Comparison of ENCODE assay signal across 7 cellular contexts in genomic region chr4:40750461-40751258, GRCh38. TPM values are rescaled to one million over a fixed set of nuclear protein-coding genes. Genes with fewer than 3 reads are reported as not detected.
DNase-seq lines count a peak whose midpoint lies in the region; ATAC-seq and TF ChIP-seq lines count a peak whose summit lies in the region.

No MANE protein-coding gene starts in this region.

- H3K4me1 ChIP-seq in GM23248 (ENCODE audit: insufficient read depth) (no peaks in the 10 kb centered on the region), right atrium auricular region (peaks cover 0 to 11% of the 10 kb centered on the region in 2 donors), gastrocnemius medialis (peaks cover 10% of the 10 kb centered on the region in 2 donors)

- peak overlapping the region; percentile 20; the same call in 1 of the 2 replicates for H3K9ac ChIP-seq in GM23248

- H3K9me2 ChIP-seq in GM23248 (ENCODE audit: insufficient read depth) = no peaks in the 10 kb centered on the region

- POLR2A ChIA-PET in T-cell (lab: Charles Lee) = interaction anchor here in 1 of 2 donors (0.5 kb wide), 1 partner anchor 664 kb away, joined by 6 read pairs; no protein-coding TSS in a partner anchor

- H3K4me1 Mint-ChIP-seq in T-cell = peaks cover 5 to 11% (median 5%) of the 10 kb centered on the region in 3 donors

- H3F3A ChIP-seq in GM23248 (ENCODE audit: insufficient read depth) = no peaks in the 10 kb centered on the region

- DNase-seq in GM23248 = peak; percentile 35
- DNase-seq in T-cell = peak in 1 of 34 experiments; percentile 0
- no peak for DNase-seq in right atrium auricular region (ENCODE audit: low spot score)
- DNase-seq in gastrocnemius medialis = no peak
- no peak for DNase-seq in RPMI8226

- H3K27ac ChIP-seq in GM23248 (no peak overlapping the region), right atrium auricular region (peak overlapping the region; percentile 76 to 80), gastrocnemius medialis (no peak overlapping the region)

- in situ Hi-C loops in GM23248 (cut with MboI) (no loop called here), gastrocnemius medialis (cut with MboI; ENCODE audit: low sequenced_read_pairs in 4 of 4) (no loop called here)

- H3K36me3 ChIP-seq in GM23248 (ENCODE audit: low read depth) (no peaks in the 10 kb centered on the region), right atrium auricular region (no peaks in the 10 kb centered on the region), gastrocnemius medialis (no peaks in the 10 kb centered on the region)

- H3K4me3 ChIP-seq in GM23248 = peak overlapping the region; percentile 64
- H3K4me3 ChIP-seq in right atrium auricular region = peak overlapping the region; percentile 62 to 66
- H3K4me3 ChIP-seq in gastrocnemius medialis = peak overlapping the region; percentile 31 to 54 (median 46)

- CTCF ChIA-PET in T-cell (lab: Charles Lee) = interaction anchor here in 1 of 2 donors (0.7 kb wide), 3 partner anchors 20 to 177 kb away, joined by 3 read pairs; no protein-coding TSS in a partner anchor

- TF ChIP-seq POLR2A in gastrocnemius medialis (IDR thresholded peaks at IDR 0.05) = no peak

- H3K9me3 ChIP-seq in GM23248 (ENCODE audit: low read depth) (no peaks in the 10 kb centered on the region), right atrium auricular region (no peaks in the 10 kb centered on the region), gastrocnemius medialis (no peaks in the 10 kb centered on the region)

- intact Hi-C loops in gastrocnemius medialis (cut with DNase I; ENCODE audit: low total_unique reads) = no loop called here

- no peaks in the 10 kb centered on the region for H3K79me2 ChIP-seq in GM23248 (ENCODE audit: insufficient read depth)

- H4K20me1 ChIP-seq in GM23248 (ENCODE audit: insufficient read depth) = no peaks in the 10 kb centered on the region

- H3K27me3 ChIP-seq in GM23248 (replicated peaks; ENCODE audit: insufficient read depth) = peaks cover 31% of the 10 kb centered on the region
- no peaks in the 10 kb centered on the region for H3K27me3 ChIP-seq in right atrium auricular region
- H3K27me3 ChIP-seq in gastrocnemius medialis = peaks cover 26 to 37% (median 30%) of the 10 kb centered on the region in 3 donors

- peak overlapping the region; percentile 82 for H2AFZ ChIP-seq in GM23248

- peaks cover 0 to 3% (median 0%) of the 10 kb centered on the region in 3 donors for H3K9me3 Mint-ChIP-seq in T-cell

- peak overlapping the region; percentile 55 to 78 (median 62) for H3K4me3 Mint-ChIP-seq in T-cell

- TF ChIP-seq CTCF in right atrium auricular region (IDR thresholded peaks at IDR 0.05) = no peak
- no peak for TF ChIP-seq CTCF in gastrocnemius medialis (IDR thresholded peaks at IDR 0.05 in 4 of 5, conservative IDR thresholded peaks at IDR 0.05 in 1 of 5)

- WGBS in GM23248 (ENCODE audit: low coverage in 1 of 2, low lambda C conversion rate in 2 of 2, missing lambda C conversion rate in 2 of 2), 2 experiments = 14% methylated on average over 30 of the region's 30 CpGs

- peaks cover 24 to 38% of the 10 kb centered on the region in 2 donors for H3K27me3 Mint-ChIP-seq in T-cell

- H3K27ac Mint-ChIP-seq in T-cell = no peak overlapping the region

- peak overlapping the region; percentile 72 for H3K4me2 ChIP-seq in GM23248 (ENCODE audit: unreplicated experiment)

- no peaks in the 10 kb centered on the region for H3K36me3 Mint-ChIP-seq in T-cell

- ATAC-seq in T-cell (replicated peaks in 1 of 4) (peak in 2 of 4 experiments; percentile 32 to 45), gastrocnemius medialis (no peak), GM21447 (IDR thresholded peaks at IDR 0.05; ENCODE audit: unreplicated experiment) (no peak), HG03378 (IDR thresholded peaks at IDR 0.05; ENCODE audit: unreplicated experiment) (no peak)

RNA-seq across cellular contexts. Expression of gene NSUN7, which starts 0.9 kb away (rescaled TPM):
- not detected in 2 replicates for total RNA-seq in GM23248 (2014; rRNA removed; shearing (Covaris generic))
- polyA plus RNA-seq in GM23248 (2016; fragmentation: Nextera tagmentation; extraction: Ambion mirVana) = 0.05 and 0.10 TPM in 2 replicates
- 1 to 10 TPM in 1 of 5 donors, under 1 TPM in 4; 0.28 to 1.0 (median 0.54) TPM for total RNA-seq in T-cell
- 1 to 10 TPM; 1.9 to 9.8 TPM for total RNA-seq in right atrium auricular region
- under 1 TPM in 1 of 4 donors, not detected in 3; 0.18 TPM for total RNA-seq in gastrocnemius medialis

Comparison
In these comparisons a context has a peak if more than half of its experiments do, and no peak if none do; other contexts are left out.
1. H3K27ac ChIP-seq: peak in right atrium auricular region (2 of 2); none in GM23248 (single experiment) and gastrocnemius medialis (0 of 4).
2. Peak in every context shown above with its lines, with median percentiles within 50 percentile points of each other: H3K4me3 ChIP-seq.